ENCODE assay signal across 30 cellular contexts in the genomic region with DNA sequence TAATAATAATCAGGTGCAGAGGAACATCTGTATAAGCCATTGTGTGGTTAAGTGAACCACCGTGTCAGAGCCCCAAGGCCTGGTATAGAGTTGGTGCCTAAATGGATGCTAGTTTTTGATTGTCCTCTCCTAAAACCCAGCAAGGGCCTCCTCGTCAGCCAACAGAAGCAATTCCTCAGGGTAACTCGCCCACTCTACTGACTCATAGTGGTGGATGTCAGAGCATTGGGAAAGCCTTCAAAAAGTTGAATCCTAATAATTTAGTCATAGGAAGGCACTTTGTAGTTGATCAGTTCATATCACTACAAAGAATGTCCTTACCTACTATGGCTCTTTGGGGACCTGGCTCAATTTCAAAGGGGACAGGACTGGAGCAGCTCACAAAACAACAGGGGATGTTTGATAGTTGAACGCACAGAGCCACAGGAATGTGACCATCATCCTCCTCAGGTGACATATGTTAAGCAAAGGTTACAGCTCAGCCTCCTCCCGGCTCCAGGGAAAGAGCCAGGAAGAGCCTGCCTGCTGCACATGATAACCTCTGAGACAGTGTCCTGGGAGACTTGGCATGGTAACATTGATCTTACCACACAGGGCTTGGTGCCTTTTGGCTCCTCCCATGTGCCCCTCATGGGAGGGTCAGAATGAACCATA.
"Had no signal": no experiment of that assay in that cellular context is flagged by ENCODE, and none has a peak within 500 bp of the region (broad histone marks: within the 10 kb centered on the region; RNA-seq: fewer than 3 reads in every experiment).

No MANE protein-coding gene starts in this region.

- H3K9me3 ChIP-seq: breast epithelium, psoas muscle, sigmoid colon, stomach, suprapubic skin, tibial nerve had no signal

- H3K27ac ChIP-seq: breast epithelium, parathyroid adenoma, psoas muscle, sigmoid colon, stomach, suprapubic skin, tibial nerve had no signal

- H3K79me2 ChIP-seq: parathyroid adenoma had no signal

- H3K36me3 ChIP-seq: breast epithelium, sigmoid colon, stomach, suprapubic skin, tibial nerve had no signal

- H3K4me2 ChIP-seq: smooth muscle cell had no signal

- DNase-seq: activated CD4-positive, alpha-beta memory T cell treated with anti-CD3 and anti-CD28 coated beads, Interleukin-2, amount 10 ng/mL, durations not matched to agents 7 days and 5 days; activated CD4-positive, alpha-beta T cell treated with anti-CD3 and anti-CD28 coated beads for 1 hour; activated CD4-positive, alpha-beta T cell treated with anti-CD3 and anti-CD28 coated beads, Interleukin-2, amount 10 ng/mL, durations not matched to agents 7 days and 5 days; activated CD8-positive, alpha-beta memory T cell treated with anti-CD3 and anti-CD28 coated beads, Interleukin-2, amount 50 U/mL, for 48 hours; activated gamma-delta T cell; activated naive CD8-positive, alpha-beta T cell treated with anti-CD3 and anti-CD28 coated beads, Interleukin-2, amount 50 U/mL, for 24 hours; activated T-cell treated with anti-CD3 and anti-CD28 coated beads, Interleukin-2, amount 50 U/mL, for 24 hours; amygdala; dermis blood vessel endothelial cell; effector CD4-positive, alpha-beta T cell; head of caudate nucleus; hippocampal formation; left colon; midbrain; naive thymus-derived CD4-positive, alpha-beta T cell; nucleus accumbens; psoas muscle; sigmoid colon; stimulated activated CD4-positive, alpha-beta T cell treated with anti-CD3 and anti-CD28 coated beads, Interleukin-1b, Interleukin-23, amount 100 ng/mL, for 48 hours; stimulated activated CD4-positive, alpha-beta T cell treated with anti-CD3 and anti-CD28 coated beads, Interleukin-4, amount 100 ng/mL, for 4 hours; stimulated activated CD8-positive, alpha-beta memory T cell treated with anti-CD3 and anti-CD28 coated beads, Interleukin-4, amount 100 ng/mL, for 48 hours; stomach; SW 1271; T-helper 17 cell; T1000 had no signal

- H3K4me1 ChIP-seq: breast epithelium, parathyroid adenoma, psoas muscle, sigmoid colon, stomach, suprapubic skin, tibial nerve had no signal

- H3K9ac ChIP-seq: parathyroid adenoma had no signal

- H3K27me3 ChIP-seq: breast epithelium, sigmoid colon, suprapubic skin, tibial nerve had no signal

- H2AFZ ChIP-seq: parathyroid adenoma had no signal

- H3K4me3 ChIP-seq: breast epithelium, psoas muscle, sigmoid colon, smooth muscle cell, stomach, suprapubic skin, tibial nerve had no signal
